13 cellular contexts compared by ENCODE assay signal in the genomic region with DNA sequence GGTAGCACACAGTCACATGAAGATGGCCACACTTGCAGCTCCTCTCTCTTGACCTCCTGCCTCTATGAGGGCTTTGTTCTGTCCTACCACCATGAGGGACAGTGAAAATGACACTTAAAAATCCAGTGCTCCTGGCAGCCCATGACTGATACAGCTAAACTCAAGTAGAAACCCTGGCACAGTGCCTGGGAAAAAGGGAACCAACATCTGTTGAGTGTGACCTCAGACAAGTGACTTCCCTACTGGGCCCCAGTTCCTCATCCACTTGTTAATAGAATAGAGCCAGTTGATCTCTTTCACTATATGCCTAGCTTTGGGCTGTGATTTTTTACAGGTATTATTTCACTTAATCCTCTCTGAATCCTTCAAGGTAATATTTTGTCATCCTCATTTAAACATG. TPM values are rescaled to one million over a fixed set of nuclear protein-coding genes. Genes with fewer than 3 reads are reported as not detected.
DNase-seq lines count a peak whose midpoint lies in the region; ATAC-seq and TF ChIP-seq lines count a peak whose summit lies in the region.
"Had no signal": no experiment of that assay in that cellular context is flagged by ENCODE, and none has a peak within 500 bp of the region (broad histone marks: within the 10 kb centered on the region; RNA-seq: fewer than 3 reads in every experiment).

No MANE protein-coding gene starts in this region.

- no peak overlapping the region for H3K4me2 ChIP-seq in mesendoderm (ENCODE audit: low read length)

- no peaks in the 10 kb centered on the region for H3K9me3 ChIP-seq in upper lobe of right lung
- no peaks in the 10 kb centered on the region for H3K9me3 ChIP-seq in CD8-positive, alpha-beta memory T cell (ENCODE audit: low read length)

- no peak overlapping the region for H4K8ac ChIP-seq in mesendoderm (ENCODE audit: low read depth, low read length)

- CTCF ChIA-PET in CD8-positive, alpha-beta memory T cell (lab: Charles Lee), result no interaction called here

- no peaks in the 10 kb centered on the region for H3K4me1 Mint-ChIP-seq in CD8-positive, alpha-beta memory T cell

- no peaks in the 10 kb centered on the region for H3K36me3 ChIP-seq in upper lobe of right lung
- no peaks in the 10 kb centered on the region for H3K36me3 ChIP-seq in mesendoderm (ENCODE audit: control insufficient read depth, insufficient read depth, low read length)
- no peaks in the 10 kb centered on the region for H3K36me3 ChIP-seq in CD8-positive, alpha-beta memory T cell (ENCODE audit: insufficient read depth, low read length)

- H3K27ac Mint-ChIP-seq in CD8-positive, alpha-beta memory T cell, result no peak overlapping the region

- H3K27ac ChIP-seq in upper lobe of right lung, result no peak overlapping the region
- no peak overlapping the region for H3K27ac ChIP-seq in mesendoderm (ENCODE audit: low read depth, low read length)
- H3K27ac ChIP-seq in CD8-positive, alpha-beta memory T cell (ENCODE audit: low read depth, low read length), result no peak overlapping the region

- TF ChIP-seq CTCF in upper lobe of right lung (IDR thresholded peaks at IDR 0.05), result no peak

- intact Hi-C loops in upper lobe of right lung (cut with DNase I), result no loop called here

- no peak overlapping the region for H2AK5ac ChIP-seq in mesendoderm (ENCODE audit: low read length)

- DNase-seq in NCI-H2196 (lab: John Stamatoyannopoulos, UW; ENCODE audit: unreplicated experiment), result peak; percentile 0
- DNase-seq in NCI-H2196 treated with DMSO at 0.1 percent for 48 hours (lab: John Stamatoyannopoulos, UW; ENCODE audit: unreplicated experiment), result no peak
- DNase-seq in RPMI8226, result peak; percentile 77
- peak in 28 of 51 donors; percentile 0 to 43 (median 8) for DNase-seq in hypothalamus (lab: John Stamatoyannopoulos, UW)
- no peak for DNase-seq in upper lobe of right lung
- no peak for DNase-seq in mesendoderm
- DNase-seq in H4 (ENCODE audit: low spot score), result no peak
- no peak for DNase-seq in CD8-positive, alpha-beta memory T cell
- DNase-seq: activated T-cell treated with anti-CD3 and anti-CD28 coated beads for 4 hours; stimulated activated naive CD8-positive, alpha-beta T cell treated with anti-CD3 and anti-CD28 coated beads, Interleukin-15, Interleukin-2, amounts not matched to agents 100 U/mL and 50 U/mL, for 24 hours had no signal

- no peak overlapping the region for H2BK5ac ChIP-seq in mesendoderm (ENCODE audit: low read length)

- H3K18ac ChIP-seq in mesendoderm (ENCODE audit: low read length), result no peak overlapping the region

- H3K4me3 ChIP-seq in upper lobe of right lung (no peak overlapping the region), mesendoderm (ENCODE audit: low read length) (no peak overlapping the region)
- no peak overlapping the region for H3K4me3 ChIP-seq in CD8-positive, alpha-beta memory T cell (ENCODE audit: low read length)

- no peaks in the 10 kb centered on the region for H3K4me1 ChIP-seq in upper lobe of right lung
- no peaks in the 10 kb centered on the region for H3K4me1 ChIP-seq in mesendoderm (ENCODE audit: control insufficient read depth, low read depth, low read length)
- no peaks in the 10 kb centered on the region for H3K4me1 ChIP-seq in CD8-positive, alpha-beta memory T cell (ENCODE audit: insufficient read depth, low read length)

- H3K23ac ChIP-seq in mesendoderm (ENCODE audit: low read length), result no peak overlapping the region

- no peak overlapping the region for H3K4me3 Mint-ChIP-seq in CD8-positive, alpha-beta memory T cell

- ATAC-seq in upper lobe of right lung, result peak; percentile 96
- ATAC-seq: stimulated activated naive CD8-positive, alpha-beta T cell treated with anti-CD3 and anti-CD28 coated beads, Interleukin-15, Interleukin-2, amounts not matched to agents 100 U/mL and 50 U/mL, for 24 hours had no signal

- no peak overlapping the region for H2BK120ac ChIP-seq in mesendoderm (ENCODE audit: low read depth, low read length)

- H2BK15ac ChIP-seq in mesendoderm (replicated peaks; ENCODE audit: low read depth), result no peak overlapping the region

- H3K9ac ChIP-seq in mesendoderm (ENCODE audit: low read length), result no peak overlapping the region

- no peak overlapping the region for H3K4ac ChIP-seq in mesendoderm (ENCODE audit: low read depth, low read length)

- no peak overlapping the region for H4K5ac ChIP-seq in mesendoderm (ENCODE audit: low read length)

- POLR2A ChIA-PET in CD8-positive, alpha-beta memory T cell (lab: Charles Lee), result no interaction called here

- H3K27me3 Mint-ChIP-seq in CD8-positive, alpha-beta memory T cell, result peaks cover 0 to 28% of the 10 kb centered on the region in 2 donors

- H3K9me3 Mint-ChIP-seq in CD8-positive, alpha-beta memory T cell, result no peaks in the 10 kb centered on the region

- no peaks in the 10 kb centered on the region for H3K79me1 ChIP-seq in mesendoderm (ENCODE audit: low read length)

- no peaks in the 10 kb centered on the region for H3K79me2 ChIP-seq in mesendoderm (ENCODE audit: control insufficient read depth, insufficient read depth, low read length)

- no peaks in the 10 kb centered on the region for H3K36me3 Mint-ChIP-seq in CD8-positive, alpha-beta memory T cell

- no peaks in the 10 kb centered on the region for H3K27me3 ChIP-seq in upper lobe of right lung
- H3K27me3 ChIP-seq in mesendoderm (ENCODE audit: insufficient read depth, low read length, poor library complexity), result no peaks in the 10 kb centered on the region
- H3K27me3 ChIP-seq in CD8-positive, alpha-beta memory T cell (ENCODE audit: insufficient read depth, low read length, poor library complexity, severe bottlenecking), result no peaks in the 10 kb centered on the region

- no peak overlapping the region for H3K56ac ChIP-seq in mesendoderm (ENCODE audit: low read length)

RNA-seq across cellular contexts. Expression of a gene that starts 4.8 kb away (rescaled TPM):
- total RNA-seq in upper lobe of right lung, result not detected
- 1.7 TPM for polyA plus RNA-seq in mesendoderm (2013, experiment 1 of 2)
- polyA plus RNA-seq in mesendoderm (2013, experiment 2 of 2), result 1.7 TPM
- total RNA-seq in H4 (2014; rRNA removed; shearing (Covaris generic)), result not detected in 2 replicates
- total RNA-seq in CD8-positive, alpha-beta memory T cell, result not detected
- polyA plus RNA-seq in CD8-positive, alpha-beta memory T cell, result not detected
- total RNA-seq: chondrocyte, HT-29, renal cortical epithelial cell had no signal

Comparison
In these comparisons a context has a peak if more than half of its experiments do, and no peak if none do; other contexts are left out.
1. DNase-seq: peak in NCI-H2196 (single experiment), RPMI8226 (single experiment) and hypothalamus (28 of 51); none in NCI-H2196 treated with DMSO at 0.1 percent for 48 hours (single experiment), upper lobe of right lung (single experiment), mesendoderm (single experiment), H4 (single experiment) and CD8-positive, alpha-beta memory T cell (0 of 5).